In the genomic region with DNA sequence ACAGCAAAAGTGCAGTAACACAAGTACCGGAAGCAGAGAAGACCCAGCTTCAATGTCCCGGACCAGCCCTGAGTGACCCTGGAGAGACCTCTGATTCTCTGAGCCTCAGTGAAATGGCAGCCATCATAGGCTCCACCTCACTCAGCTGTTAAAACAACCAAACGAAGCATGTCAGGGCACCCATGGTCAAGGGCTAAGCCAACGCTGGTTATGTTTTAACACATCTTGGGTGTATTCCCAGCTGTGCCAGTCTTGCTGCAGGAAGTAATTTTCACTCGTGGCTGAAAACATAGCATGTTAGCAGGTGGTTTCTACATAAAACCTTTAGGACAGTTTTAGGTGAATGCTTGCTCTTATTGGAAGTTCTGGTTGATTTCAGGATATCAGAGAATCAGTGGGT, we compare ENCODE assay signal across 29 cellular contexts. TPM values are rescaled to one million over a fixed set of nuclear protein-coding genes. Genes with fewer than 3 reads are reported as not detected.
DNase-seq lines count a peak whose midpoint lies in the region; ATAC-seq and TF ChIP-seq lines count a peak whose summit lies in the region.
"Had no signal": no experiment of that assay in that cellular context is flagged by ENCODE, and none has a peak within 500 bp of the region (broad histone marks: within the 10 kb centered on the region; RNA-seq: fewer than 3 reads in every experiment).

No MANE protein-coding gene starts in this region.

- H3K4me2 ChIP-seq in BLaER1 treated with 17β-estradiol and CSF1 and Interleukin-3, amounts not matched to agents 10 nM and 100 nM = peak overlapping the region; percentile 50 to 98 (median 66)

- peak overlapping the region in 2 of 11 experiments; percentile 50 to 57; a peak in 7 of 22 replicates for H3K9ac ChIP-seq in BLaER1 treated with 17β-estradiol and CSF1 and Interleukin-3, amounts not matched to agents 10 nM and 100 nM
- H3K9ac ChIP-seq: parathyroid adenoma had no signal

- no peak overlapping the region for H3K4me3 Mint-ChIP-seq in nephron progenitor cell
- no peak overlapping the region for H3K4me3 Mint-ChIP-seq in CD4-positive, alpha-beta T cell
- H3K4me3 Mint-ChIP-seq: IgD-negative memory B cell, T-cell had no signal

- peaks cover 62% of the 10 kb centered on the region for H3K4me1 Mint-ChIP-seq in nephron progenitor cell
- H3K4me1 Mint-ChIP-seq in CD4-positive, alpha-beta T cell (ENCODE audit: low read depth) = no peaks in the 10 kb centered on the region
- H3K4me1 Mint-ChIP-seq: T-cell had no signal

- H4K20me1 ChIP-seq in BLaER1 treated with 17β-estradiol and CSF1 and Interleukin-3, amounts not matched to agents 10 nM and 100 nM = peaks cover 18 to 100% (median 96%) of the 10 kb centered on the region in 11 experiments; a peak in 21 of 22 replicates

- peak overlapping the region; percentile 18 for H3K27ac Mint-ChIP-seq in nephron progenitor cell
- H3K27ac Mint-ChIP-seq in CD4-positive, alpha-beta T cell = no peak overlapping the region
- H3K27ac Mint-ChIP-seq: activated T-helper 2 cell treated with anti-CD3 and anti-CD28 coated beads, Interferon-gamma antibody, Interleukin-2, Interleukin-4, amounts not matched to agents 10 μg/mL and 5 μg/mL and 100 μg/mL, durations not matched to agents 14 hours and 24 hours and 36 hours; T-cell had no signal

- H3K36me3 ChIP-seq in BLaER1 treated with 17β-estradiol and CSF1 and Interleukin-3, amounts not matched to agents 10 nM and 100 nM = peaks cover 55 to 100% (median 99%) of the 10 kb centered on the region in 11 experiments
- H3K36me3 ChIP-seq: brain microvascular endothelial cell, SJSA1 had no signal

- no peaks in the 10 kb centered on the region for H3K9me3 Mint-ChIP-seq in nephron progenitor cell
- H3K9me3 Mint-ChIP-seq in CD4-positive, alpha-beta T cell = no peaks in the 10 kb centered on the region
- H3K9me3 Mint-ChIP-seq: activated T-helper 2 cell treated with anti-CD3 and anti-CD28 coated beads, Interferon-gamma antibody, Interleukin-2, Interleukin-4, amounts not matched to agents 10 μg/mL and 5 μg/mL and 100 μg/mL, durations not matched to agents 14 hours and 24 hours and 36 hours; IgD-negative memory B cell; T-cell had no signal

- peak overlapping the region in 5 of 11 experiments; percentile 9 to 22 (median 15); a peak in 5 of 22 replicates for H3K27ac ChIP-seq in BLaER1 treated with 17β-estradiol and CSF1 and Interleukin-3, amounts not matched to agents 10 nM and 100 nM
- H3K27ac ChIP-seq in CD4-positive, alpha-beta T cell (ENCODE audit: low read depth, low read length) = no peak overlapping the region
- H3K27ac ChIP-seq: brain microvascular endothelial cell, C4-2B, gastrocnemius medialis, parathyroid adenoma, SJSA1, stomach had no signal

- no peaks in the 10 kb centered on the region for H3K36me3 Mint-ChIP-seq in nephron progenitor cell (ENCODE audit: low read depth)
- no peaks in the 10 kb centered on the region for H3K36me3 Mint-ChIP-seq in CD4-positive, alpha-beta T cell (ENCODE audit: low read depth)
- H3K36me3 Mint-ChIP-seq: IgD-negative memory B cell, T-cell had no signal

- TF ChIP-seq CTCF in epithelial cell of proximal tubule (conservative IDR thresholded peaks at IDR 0.05; ENCODE audit: low read depth, low read length) (no peak), nephron progenitor cell (IDR thresholded peaks at IDR 0.05) (no peak)
- TF ChIP-seq CTCF in CD4-positive, alpha-beta T cell (IDR thresholded peaks at IDR 0.05) = no peak

- intact Hi-C loops in CD4-positive, alpha-beta T cell (cut with DNase I, micrococcal nuclease) = loop anchor here in 1 of 2 experiments (2.0 kb wide), 1 partner anchor 110 kb away; no protein-coding TSS in a partner anchor

- POLR2A ChIA-PET in CD4-positive, alpha-beta T cell (lab: Charles Lee) = no interaction called here

- no peaks in the 10 kb centered on the region for H3K27me3 Mint-ChIP-seq in nephron progenitor cell (ENCODE audit: low read depth, poor library complexity)
- H3K27me3 Mint-ChIP-seq in CD4-positive, alpha-beta T cell = peaks cover 73% of the 10 kb centered on the region

- no peak for ATAC-seq in GM19452 (IDR thresholded peaks at IDR 0.05; ENCODE audit: unreplicated experiment)
- ATAC-seq in CD4-positive, alpha-beta T cell (ENCODE audit: poor library complexity) = no peak
- ATAC-seq: gastrocnemius medialis, HCT116, sciatic nerve, T-cell had no signal

- CTCF ChIA-PET in CD4-positive, alpha-beta T cell (lab: Charles Lee) = no interaction called here

- no peaks in the 10 kb centered on the region for H3K27me3 ChIP-seq in BLaER1 treated with 17β-estradiol and CSF1 and Interleukin-3, amounts not matched to agents 10 nM and 100 nM
- H3K27me3 ChIP-seq in CD4-positive, alpha-beta T cell (ENCODE audit: control insufficient read depth, insufficient read depth, low read length) = peaks cover 30% of the 10 kb centered on the region
- H3K27me3 ChIP-seq: brain microvascular endothelial cell, gastrocnemius medialis had no signal

- peak overlapping the region in 1 of 10 experiments; percentile 4; a peak in 2 of 20 replicates for H3K4me3 ChIP-seq in BLaER1 treated with 17β-estradiol and CSF1 and Interleukin-3, amounts not matched to agents 10 nM and 100 nM
- H3K4me3 ChIP-seq in epithelial cell of proximal tubule (ENCODE audit: low read depth, low read length) = no peak overlapping the region
- H3K4me3 ChIP-seq: gastrocnemius medialis, SJSA1, stomach had no signal

- no peaks in the 10 kb centered on the region for H3K9me3 ChIP-seq in BLaER1 treated with 17β-estradiol and CSF1 and Interleukin-3, amounts not matched to agents 10 nM and 100 nM (replicated peaks in 1 of 11)
- H3K9me3 ChIP-seq in CD4-positive, alpha-beta T cell (ENCODE audit: control insufficient read depth, low read length) = no peaks in the 10 kb centered on the region
- H3K9me3 ChIP-seq: gastrocnemius medialis, SJSA1, stomach had no signal

- DNase-seq in NCI-H69 (lab: John Stamatoyannopoulos, UW) (peak; percentile 56), epithelial cell of proximal tubule (ENCODE audit: low read depth) (peak; percentile 61), nephron progenitor cell (no peak), NCI-H1417 treated with DMSO at 0.1 percent for 48 hours (lab: John Stamatoyannopoulos, UW) (no peak)
- DNase-seq in CD4-positive, alpha-beta T cell = no peak
- DNase-seq: activated CD4-positive, alpha-beta T cell treated with anti-CD3 and anti-CD28 coated beads for 48 hours; activated CD8-positive, alpha-beta memory T cell treated with anti-CD3 and anti-CD28 coated beads for 24 hours; activated naive CD4-positive, alpha-beta T cell treated with anti-CD3 and anti-CD28 coated beads, Interleukin-2, amount 50 U/mL, for 16 hours; activated T-cell treated with anti-CD3 and anti-CD28 coated beads for 4 hours; brain microvascular endothelial cell; DMS79; gastrocnemius medialis; kidney glomerular epithelial cell; mammary epithelial cell; NCI-H1930; RPMI8226; stimulated activated CD4-positive, alpha-beta T cell treated with anti-CD3 and anti-CD28 coated beads, Interleukin-12 subunit alpha, Interleukin-12 subunit beta, amount 100 ng/mL, for 4 hours; stimulated activated CD4-positive, alpha-beta T cell treated with anti-CD3 and anti-CD28 coated beads, Interleukin-4, amount 100 ng/mL, for 1 hour; stomach; T-cell had no signal

- peaks cover 34 to 80% (median 74%) of the 10 kb centered on the region in 10 experiments for H3K4me1 ChIP-seq in BLaER1 treated with 17β-estradiol and CSF1 and Interleukin-3, amounts not matched to agents 10 nM and 100 nM
- H3K4me1 ChIP-seq: gastrocnemius medialis, parathyroid adenoma, SJSA1 had no signal

RNA-seq across cellular contexts. Expression of a gene that starts 30.9 kb away (rescaled TPM):
- 1.5 and 3.3 TPM in 2 replicates for total RNA-seq in epithelial cell of proximal tubule
- total RNA-seq in CD4-positive, alpha-beta T cell = under 1 TPM; 0.61 to 0.80 TPM
- total RNA-seq: activated T-helper 2 cell treated with anti-CD3 and anti-CD28 coated beads, Interferon-gamma antibody, Interleukin-2, Interleukin-4, amounts not matched to agents 10 μg/mL and 5 μg/mL and 100 μg/mL, durations not matched to agents 14 hours and 24 hours and 36 hours; SJSA1 had no signal

Comparison
In these comparisons a context has a peak if more than half of its experiments do, and no peak if none do; other contexts are left out.
1. DNase-seq: peak in NCI-H69 (single experiment) and epithelial cell of proximal tubule (single experiment); none in nephron progenitor cell (single experiment), NCI-H1417 treated with DMSO at 0.1 percent for 48 hours (single experiment) and CD4-positive, alpha-beta T cell (0 of 10).